ENCODE assay signal across 9 cellular contexts in the genomic region with DNA sequence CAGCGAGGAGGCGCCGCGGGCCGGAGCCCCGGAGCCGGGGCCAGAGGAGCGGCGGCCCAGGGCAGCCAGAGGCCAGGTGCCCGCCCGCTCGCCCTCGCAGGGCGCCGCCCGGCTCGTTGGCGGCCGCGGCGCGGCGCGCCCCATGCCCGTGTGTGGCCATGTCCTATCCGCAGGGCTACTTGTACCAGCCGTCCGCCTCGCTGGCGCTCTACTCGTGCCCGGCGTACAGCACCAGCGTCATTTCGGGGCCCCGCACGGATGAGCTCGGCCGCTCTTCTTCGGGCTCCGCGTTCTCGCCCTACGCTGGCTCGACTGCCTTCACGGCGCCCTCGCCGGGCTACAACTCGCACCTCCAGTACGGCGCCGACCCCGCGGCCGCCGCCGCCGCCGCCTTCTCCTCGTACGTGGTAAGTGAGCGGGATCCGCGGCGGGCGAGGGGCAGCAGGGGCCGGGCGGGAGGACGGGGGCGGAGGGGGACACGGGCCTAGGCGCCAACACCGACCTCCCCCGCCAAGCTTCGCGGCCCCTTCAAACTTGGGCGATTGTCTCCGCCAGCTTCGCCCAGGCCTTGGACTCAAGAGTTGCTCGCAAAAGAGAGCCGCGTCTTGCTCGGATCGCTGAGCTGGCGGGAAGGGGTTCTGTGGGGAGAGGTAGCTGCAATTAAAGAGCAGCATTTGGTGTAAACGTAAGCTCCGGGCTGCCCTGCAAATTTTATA. TPM values are rescaled to one million over a fixed set of nuclear protein-coding genes. Genes with fewer than 3 reads are reported as not detected.
A peak's percentile ranks its signal among the peaks of the same experiment; 100 is the strongest.
DNase-seq lines count a peak whose midpoint lies in the region; ATAC-seq, FAIRE-seq and TF ChIP-seq lines count a peak whose summit lies in the region.
"Had no signal": no experiment of that assay in that cellular context is flagged by ENCODE, and none has a peak within 500 bp of the region (broad histone marks: within the 10 kb centered on the region; RNA-seq: fewer than 3 reads in every experiment).

No MANE protein-coding gene starts in this region.

- TF ChIP-seq EP300 in H1 (IDR thresholded peaks at IDR 0.05; ENCODE audit: borderline replicate concordance in 1 of 2, low read depth in 2 of 2, low read length in 2 of 2) = no peak

- H3K4ac ChIP-seq in H1 (replicated peaks; ENCODE audit: insufficient read length, low read depth, low read length) = no peak overlapping the region

- peak overlapping the region; percentile 95 for H3K4me2 ChIP-seq in H1 (ENCODE audit: insufficient read depth in 1 of 2, low read depth in 2 of 2, low read length in 2 of 2)

- H3K36me3 ChIP-seq in ACC112 (ENCODE audit: insufficient read depth, low read length) = no peaks in the 10 kb centered on the region
- peaks cover 0 to 2% (median 0%) of the 10 kb centered on the region in 4 experiments; a peak in 1 of 8 replicates for H3K36me3 ChIP-seq in H1 (ENCODE audit: control insufficient read depth in 2 of 4, insufficient read depth in 4 of 4, low read length in 3 of 4)

- no peaks in the 10 kb centered on the region for H3K9me3 ChIP-seq in H1 (ENCODE audit: insufficient read depth in 2 of 2, low read depth in 1 of 2, low read length in 1 of 2)

- H3K27me3 Mint-ChIP-seq in natural killer cell treated with Interleukin-12 subunit alpha and Interleukin-12 subunit beta and Interleukin-15 and Interleukin-18, amount 100 ng/mL, for 72 hours = peaks cover 48 to 66% of the 10 kb centered on the region in 2 donors

- H3K18ac ChIP-seq in H1 (ENCODE audit: extremely low read depth, low read length) = peak overlapping the region; percentile 32; the same call in 1 of the 2 replicates

- H3K4me1 ChIP-seq in ACC112 (ENCODE audit: control insufficient read depth, insufficient read depth, low read length, unreplicated experiment) (peaks cover 9% of the 10 kb centered on the region), H1 (replicated peaks in 1 of 4; ENCODE audit: control insufficient read depth in 3 of 4, insufficient read depth in 4 of 4, low read length in 3 of 4) (peaks cover 0 to 22% (median 14%) of the 10 kb centered on the region in 4 experiments; a peak in 6 of 7 replicates)

- H2BK20ac ChIP-seq in H1 (ENCODE audit: low read length) = no peak overlapping the region

- no peak overlapping the region for H2BK5ac ChIP-seq in H1 (ENCODE audit: low read depth, low read length)

- H4K5ac ChIP-seq in H1 (ENCODE audit: insufficient read length, low read depth, low read length) = no peak overlapping the region

- H4K8ac ChIP-seq in H1 (ENCODE audit: extremely low read depth, insufficient read depth, low read length) = peak overlapping the region; percentile 53; the same call in 1 of the 2 replicates

- TF ChIP-seq POLR2A in H1 (IDR thresholded peaks at IDR 0.05; ENCODE audit: control extremely low read depth in 1 of 2, low read depth in 2 of 2, low read length in 2 of 2) = no peak

- H3K23ac ChIP-seq in H1 (ENCODE audit: insufficient read length) = no peak overlapping the region

- H3K79me1 ChIP-seq in H1 (ENCODE audit: low read depth, low read length) = no peaks in the 10 kb centered on the region

- no peak overlapping the region for H2BK15ac ChIP-seq in H1 (ENCODE audit: low read length)

- POLR2A ChIA-PET in H1 (lab: Charles Lee; ENCODE audit: partially characterized antibody) = interaction anchor here (2.0 to 2.1 kb wide), 2 partner anchors 645 to 649 kb away, joined by 6 read pairs; partner anchors contain the start of gene IRX3

- no peak overlapping the region for H3K27ac Mint-ChIP-seq in natural killer cell treated with Interleukin-12 subunit alpha and Interleukin-12 subunit beta and Interleukin-15 and Interleukin-18, amount 100 ng/mL, for 72 hours

- H3K56ac ChIP-seq in H1 (replicated peaks; ENCODE audit: insufficient read length, low read depth, low read length) = no peak overlapping the region

- peak overlapping the region; percentile 80 for H3K4me3 ChIP-seq in ACC112 (ENCODE audit: low read depth, low read length)
- peak overlapping the region; percentile 61 for H3K4me3 ChIP-seq in GM12864 (ENCODE audit: low read depth, low read length)
- peak overlapping the region; percentile 41 to 85 (median 80) for H3K4me3 ChIP-seq in H1 (ENCODE audit: extremely low read depth in 1 of 4, insufficient read depth in 2 of 4, low read depth in 3 of 4, low read length in 4 of 4)

- peaks cover 6 to 8% of the 10 kb centered on the region in 2 experiments for H4K20me1 ChIP-seq in H1 (replicated peaks in 1 of 2; ENCODE audit: control insufficient read depth in 1 of 2, insufficient read depth in 2 of 2, low read length in 2 of 2)

- no peak overlapping the region for H2BK120ac ChIP-seq in H1 (replicated peaks; ENCODE audit: low read depth, low read length)

- 2% methylated on average over 35 of the region's 88 CpGs; no CpG with 5 or more reads in 1 of the 2 experiments for WGBS in H1 (ENCODE audit: extremely low coverage in 1 of 2, insufficient coverage in 1 of 2, insufficient read length in 1 of 2, insufficient replicate concordance in 2 of 2, low coverage in 1 of 2, low lambda C conversion rate in 2 of 2, missing lambda C conversion rate in 1 of 2), 2 experiments

- TF ChIP-seq CTCF in GM12864 (IDR thresholded peaks at IDR 0.05; ENCODE audit: low read depth, low read length, missing control alignments) = no peak
- peak in 1 of 3 experiments; percentile 6; a peak in 1 of 4 replicates for TF ChIP-seq CTCF in H1 (IDR thresholded peaks at IDR 0.05; ENCODE audit: control extremely low read depth in 1 of 3, insufficient read depth in 1 of 3, low read depth in 1 of 3, low read length in 3 of 3)

- peak overlapping the region; percentile 88 for H2AFZ ChIP-seq in ACC112 (ENCODE audit: low read length, unreplicated experiment)
- no peak overlapping the region for H2AFZ ChIP-seq in H1 (ENCODE audit: low read length)

- FAIRE-seq in H1 (lab: Jason Lieb, UNC) = no peak
- FAIRE-seq: islet of Langerhans had no signal

- H3K36me3 Mint-ChIP-seq in natural killer cell treated with Interleukin-12 subunit alpha and Interleukin-12 subunit beta and Interleukin-15 and Interleukin-18, amount 100 ng/mL, for 72 hours = peaks cover 6% of the 10 kb centered on the region

- H2BK12ac ChIP-seq in H1 (ENCODE audit: low read depth, low read length) = no peak overlapping the region

- no peak overlapping the region for H3K9ac ChIP-seq in H1 (replicated peaks in 1 of 4; ENCODE audit: extremely low read depth in 1 of 4, low read depth in 3 of 4, low read length in 3 of 4)

- H3K4me1 Mint-ChIP-seq in natural killer cell treated with Interleukin-12 subunit alpha and Interleukin-12 subunit beta and Interleukin-15 and Interleukin-18, amount 100 ng/mL, for 72 hours (ENCODE audit: low read depth in 2 of 2) = peaks cover 22 to 25% of the 10 kb centered on the region in 2 donors

- CTCF ChIA-PET in H1 (lab: Charles Lee; ENCODE audit: partially characterized antibody) = interaction anchor here (0.6 to 3.7 kb wide), 8 partner anchors 27 to 984 kb away, joined by 3 to 15 read pairs (median 3); partner anchors contain the start of gene IRX6

- DNase-seq in GM12864 (ENCODE audit: low read depth) (no peak), SHP77 treated with DMSO at 0.1 percent for 48 hours (lab: John Stamatoyannopoulos, UW) (peak; percentile 22), H1 (ENCODE audit: low read depth in 1 of 2, low spot score in 2 of 2) (peak in 1 of 2 experiments; percentile 75), T-helper 9 cell (no peak)
- no peak for DNase-seq in natural killer cell treated with Interleukin-12 subunit alpha and Interleukin-12 subunit beta and Interleukin-15 and Interleukin-18, amount 100 ng/mL, for 72 hours (ENCODE audit: low spot score)
- DNase-seq in activated CD4-positive, CD25-positive, alpha-beta regulatory T cell treated with anti-CD3 and anti-CD28 coated beads, Interleukin-2, amount 50 U/mL, for 72 hours = no peak
- no peak for DNase-seq in stimulated activated CD8-positive, alpha-beta memory T cell treated with anti-CD3 and anti-CD28 coated beads, Interleukin-4, amount 100 ng/mL, for 48 hours

- peak overlapping the region; percentile 89 for H3K4me3 Mint-ChIP-seq in natural killer cell treated with Interleukin-12 subunit alpha and Interleukin-12 subunit beta and Interleukin-15 and Interleukin-18, amount 100 ng/mL, for 72 hours

- H3K27me3 ChIP-seq in ACC112 (ENCODE audit: insufficient read depth, low read length) (no peaks in the 10 kb centered on the region), H1 (replicated peaks in 1 of 4; ENCODE audit: control insufficient read depth in 3 of 4, extremely low read depth in 1 of 4, insufficient read depth in 3 of 4, low read length in 3 of 4) (peaks cover 38 to 80% (median 63%) of the 10 kb centered on the region in 4 experiments)

- H3K14ac ChIP-seq in H1 (ENCODE audit: insufficient read length) = no peak overlapping the region

- H3K79me2 ChIP-seq in ACC112 (ENCODE audit: control insufficient read depth, insufficient read depth, low read length, unreplicated experiment) = peaks cover 16% of the 10 kb centered on the region
- no peaks in the 10 kb centered on the region for H3K79me2 ChIP-seq in H1 (ENCODE audit: control insufficient read depth in 1 of 2, insufficient read depth in 2 of 2, low read length in 2 of 2)

- H3K23me2 ChIP-seq in H1 (ENCODE audit: low read depth, low read length) = peaks cover 20% of the 10 kb centered on the region; the same call in 1 of the 2 replicates

- H3K9me3 Mint-ChIP-seq in natural killer cell treated with Interleukin-12 subunit alpha and Interleukin-12 subunit beta and Interleukin-15 and Interleukin-18, amount 100 ng/mL, for 72 hours = no peaks in the 10 kb centered on the region

- no peak overlapping the region for H4K91ac ChIP-seq in H1 (replicated peaks; ENCODE audit: insufficient read length, low read length)

- ATAC-seq in natural killer cell treated with Interleukin-12 subunit alpha and Interleukin-12 subunit beta and Interleukin-15 and Interleukin-18, amount 100 ng/mL, for 72 hours = no peak

- H3K27ac ChIP-seq in ACC112 (ENCODE audit: low read depth, low read length) (peak overlapping the region; percentile 54), H1 (ENCODE audit: low read depth, low read length) (no peak overlapping the region)

- H2AK5ac ChIP-seq in H1 (ENCODE audit: low read depth, low read length) = no peak overlapping the region

- no peak for TF ChIP-seq RAD21 in H1 (IDR thresholded peaks at IDR 0.05 in 1 of 2, conservative IDR thresholded peaks at IDR 0.05 in 1 of 2; ENCODE audit: low read depth in 2 of 2, low read length in 2 of 2)

RNA-seq across cellular contexts. Expression of gene IRX5, which starts 0.5 kb away (rescaled TPM):
- 0.48 and 0.90 TPM in 2 replicates for total RNA-seq in H1 (2021; fragmentation: NEBNext Ultra II Directional; extraction: Animal tissue kit (Norgen Biotek cat#: 25700))
- 0.56 and 1.4 TPM in 2 replicates for polyA plus RNA-seq in H1 (2011; rRNA removed)
- 0.94 TPM for polyA plus RNA-seq in H1 (2011; cell fraction: cytosol; rRNA removed)
- polyA plus RNA-seq in H1 (2011; cell fraction: nucleus; rRNA removed) = 1.5 TPM
- 0.36 to 0.42 TPM (median 0.39 TPM) in 4 replicates for polyA plus RNA-seq in H1 (2012, experiment 1 of 2)
- 0.21 TPM for polyA plus RNA-seq in H1 (2012, experiment 2 of 2)
- 0.16 TPM for polyA plus RNA-seq in H1 (2013, experiment 1 of 2)
- 0.15 TPM for polyA plus RNA-seq in H1 (2013, experiment 2 of 2)
- 0.13 and 0.32 TPM in 2 replicates for polyA minus RNA-seq in H1 (2011; rRNA and poly(A)+ RNA removed)
- 2.8 TPM for polyA minus RNA-seq in H1 (2011; cell fraction: cytosol; rRNA and poly(A)+ RNA removed)
- 1.5 TPM for polyA minus RNA-seq in H1 (2011; cell fraction: nucleus; rRNA and poly(A)+ RNA removed)
- total RNA-seq in natural killer cell treated with Interleukin-12 subunit alpha and Interleukin-12 subunit beta and Interleukin-15 and Interleukin-18, amount 100 ng/mL, for 72 hours = not detected
